8 cellular contexts compared by ENCODE assay signal in genomic region chr15:31472636-31473383, GRCh38.
A peak's percentile ranks its signal among the peaks of the same experiment; 100 is the strongest.
DNase-seq lines count a peak whose midpoint lies in the region; ATAC-seq and TF ChIP-seq lines count a peak whose summit lies in the region.

No MANE protein-coding gene starts in this region.

- POLR2A ChIA-PET in GM10248 (lab: Yijun Ruan, JAX), result interaction anchor here (0.6 kb wide), 1 partner anchor 32 kb away, joined by 5 read pairs; no protein-coding TSS in a partner anchor

- no peaks in the 10 kb centered on the region for H3K27me3 Mint-ChIP-seq in activated T-helper 17 cell treated with anti-CD3 and anti-CD28 coated beads, Interleukin-2, amount 50 U/mL, for 72 hours
- no peaks in the 10 kb centered on the region for H3K27me3 Mint-ChIP-seq in stimulated activated naive CD8-positive, alpha-beta T cell treated with anti-CD3 and anti-CD28 coated beads, Interleukin-15, Interleukin-2, amounts not matched to agents 100 ng/mL and 50 ng/mL, for 24 hours

- H3K4me1 ChIP-seq in right atrium auricular region, result peaks cover 0 to 18% of the 10 kb centered on the region in 2 donors

- H3K9me3 ChIP-seq in right atrium auricular region, result no peaks in the 10 kb centered on the region

- H3K4me3 Mint-ChIP-seq in activated T-helper 17 cell treated with anti-CD3 and anti-CD28 coated beads, Interleukin-2, amount 50 U/mL, for 72 hours, result peak overlapping the region; percentile 84
- peak overlapping the region; percentile 78 for H3K4me3 Mint-ChIP-seq in stimulated activated naive CD8-positive, alpha-beta T cell treated with anti-CD3 and anti-CD28 coated beads, Interleukin-15, Interleukin-2, amounts not matched to agents 100 ng/mL and 50 ng/mL, for 24 hours

- peaks cover 6% of the 10 kb centered on the region for H3K9me3 Mint-ChIP-seq in activated T-helper 17 cell treated with anti-CD3 and anti-CD28 coated beads, Interleukin-2, amount 50 U/mL, for 72 hours
- H3K9me3 Mint-ChIP-seq in stimulated activated naive CD8-positive, alpha-beta T cell treated with anti-CD3 and anti-CD28 coated beads, Interleukin-15, Interleukin-2, amounts not matched to agents 100 ng/mL and 50 ng/mL, for 24 hours, result peaks cover 4% of the 10 kb centered on the region

- DNase-seq in GM10248 (ENCODE audit: extremely low spot score), result peak; percentile 83
- peak; percentile 61 for DNase-seq in right atrium auricular region (ENCODE audit: low spot score)
- DNase-seq in NCI-H2081 (lab: John Stamatoyannopoulos, UW), result no peak
- DNase-seq in NCI-H526 treated with DMSO at 0.1 percent for 48 hours (lab: John Stamatoyannopoulos, UW), result no peak

- no peaks in the 10 kb centered on the region for H3K27me3 ChIP-seq in right atrium auricular region

- no peak overlapping the region for H3K4me3 ChIP-seq in right atrium auricular region

- peak overlapping the region in 1 of 2 donors; percentile 10 for H3K27ac ChIP-seq in right atrium auricular region

- no peaks in the 10 kb centered on the region for H3K36me3 ChIP-seq in right atrium auricular region

- no peaks in the 10 kb centered on the region for H3K36me3 Mint-ChIP-seq in activated T-helper 17 cell treated with anti-CD3 and anti-CD28 coated beads, Interleukin-2, amount 50 U/mL, for 72 hours (ENCODE audit: low read depth)
- H3K36me3 Mint-ChIP-seq in stimulated activated naive CD8-positive, alpha-beta T cell treated with anti-CD3 and anti-CD28 coated beads, Interleukin-15, Interleukin-2, amounts not matched to agents 100 ng/mL and 50 ng/mL, for 24 hours (ENCODE audit: low read depth), result peaks cover 16% of the 10 kb centered on the region

- peak overlapping the region; percentile 91 for H3K27ac Mint-ChIP-seq in activated T-helper 17 cell treated with anti-CD3 and anti-CD28 coated beads, Interleukin-2, amount 50 U/mL, for 72 hours
- peak overlapping the region; percentile 95 for H3K27ac Mint-ChIP-seq in stimulated activated naive CD8-positive, alpha-beta T cell treated with anti-CD3 and anti-CD28 coated beads, Interleukin-15, Interleukin-2, amounts not matched to agents 100 ng/mL and 50 ng/mL, for 24 hours

- CTCF ChIA-PET in GM10248 (lab: Yijun Ruan, JAX), result interaction anchor here (1.1 to 14.6 kb wide), 8 partner anchors 10 to 267 kb away, joined by 3 to 158 read pairs (median 14); no protein-coding TSS in a partner anchor

- peak; percentile 92 for ATAC-seq in GM21381 (IDR thresholded peaks at IDR 0.05; ENCODE audit: unreplicated experiment)
- ATAC-seq in HG03558 (IDR thresholded peaks at IDR 0.05; ENCODE audit: extremely low read depth, unreplicated experiment), result peak; percentile 69
- ATAC-seq in activated T-helper 17 cell treated with anti-CD3 and anti-CD28 coated beads, Interleukin-2, amount 50 U/mL, for 72 hours (replicated peaks), result peak; percentile 92

- peaks cover 30% of the 10 kb centered on the region for H3K4me1 Mint-ChIP-seq in activated T-helper 17 cell treated with anti-CD3 and anti-CD28 coated beads, Interleukin-2, amount 50 U/mL, for 72 hours
- peaks cover 48% of the 10 kb centered on the region for H3K4me1 Mint-ChIP-seq in stimulated activated naive CD8-positive, alpha-beta T cell treated with anti-CD3 and anti-CD28 coated beads, Interleukin-15, Interleukin-2, amounts not matched to agents 100 ng/mL and 50 ng/mL, for 24 hours (ENCODE audit: low read depth)

- TF ChIP-seq CTCF in GM10248 (IDR thresholded peaks at IDR 0.05; ENCODE audit: control extremely low read depth, extremely low read depth, low read depth, missing control alignments) (no peak), right atrium auricular region (IDR thresholded peaks at IDR 0.05) (no peak)

Comparison
In these comparisons a context has a peak if more than half of its experiments do, and no peak if none do; other contexts are left out.
1. DNase-seq: peak in GM10248 (single experiment) and right atrium auricular region (single experiment); none in NCI-H2081 (0 of 2) and NCI-H526 treated with DMSO at 0.1 percent for 48 hours (single experiment).
2. Peak in every context shown above with its lines, with median percentiles within 50 percentile points of each other: ATAC-seq.